ENCODE assay signal across 8 cellular contexts in the genomic region with DNA sequence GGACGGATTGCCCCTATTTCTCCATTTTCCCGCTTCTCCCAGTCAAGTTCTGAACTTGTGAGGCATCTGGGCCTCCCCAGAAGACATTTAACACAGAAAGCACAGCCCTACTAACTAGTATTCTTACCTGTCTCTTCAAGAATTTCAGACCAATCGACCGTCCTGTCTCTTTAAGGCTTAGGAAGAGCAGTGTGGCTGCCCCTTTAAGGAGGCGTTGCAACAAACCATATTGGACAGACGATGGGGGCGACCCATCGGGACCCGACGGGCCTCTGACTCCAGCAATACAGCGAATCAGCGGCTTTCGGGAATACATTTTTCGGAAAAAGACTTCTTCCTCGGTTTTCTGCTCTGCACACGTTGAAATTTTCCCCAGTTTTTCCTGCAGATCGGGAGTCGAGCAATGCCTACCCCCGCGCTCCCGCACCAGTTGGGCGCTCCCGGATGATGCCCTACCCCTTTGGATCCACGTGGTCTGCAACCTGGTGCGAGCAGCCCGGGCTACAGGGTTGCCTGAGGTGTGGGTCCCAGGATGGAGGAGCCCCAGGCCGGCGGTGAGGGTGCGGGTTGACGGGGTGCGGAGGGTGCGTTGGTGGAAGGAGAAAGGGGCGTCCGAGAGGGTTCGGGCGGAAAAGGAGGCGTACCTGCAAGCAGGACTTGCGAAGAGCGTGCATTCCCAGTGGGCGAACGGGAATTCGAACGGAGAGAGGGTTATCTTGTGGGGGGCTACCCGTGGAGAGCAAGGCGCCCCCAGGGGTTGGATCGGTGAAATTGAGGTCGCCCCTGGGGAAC. TPM values are rescaled to one million over a fixed set of nuclear protein-coding genes. Genes with fewer than 3 reads are reported as not detected.
DNase-seq lines count a peak whose midpoint lies in the region; ATAC-seq and TF ChIP-seq lines count a peak whose summit lies in the region.

A gene with protein sequence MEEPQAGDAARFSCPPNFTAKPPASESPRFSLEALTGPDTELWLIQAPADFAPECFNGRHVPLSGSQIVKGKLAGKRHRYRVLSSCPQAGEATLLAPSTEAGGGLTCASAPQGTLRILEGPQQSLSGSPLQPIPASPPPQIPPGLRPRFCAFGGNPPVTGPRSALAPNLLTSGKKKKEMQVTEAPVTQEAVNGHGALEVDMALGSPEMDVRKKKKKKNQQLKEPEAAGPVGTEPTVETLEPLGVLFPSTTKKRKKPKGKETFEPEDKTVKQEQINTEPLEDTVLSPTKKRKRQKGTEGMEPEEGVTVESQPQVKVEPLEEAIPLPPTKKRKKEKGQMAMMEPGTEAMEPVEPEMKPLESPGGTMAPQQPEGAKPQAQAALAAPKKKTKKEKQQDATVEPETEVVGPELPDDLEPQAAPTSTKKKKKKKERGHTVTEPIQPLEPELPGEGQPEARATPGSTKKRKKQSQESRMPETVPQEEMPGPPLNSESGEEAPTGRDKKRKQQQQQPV (plus strand): TSS at position 480 of the 792 bp plus-strand sequence. CDS start 53 bp downstream, at position 533.

- H3K9me3 ChIP-seq in CD4-positive, CD25-positive, alpha-beta regulatory T cell (ENCODE audit: control insufficient read depth in 2 of 2, low read length in 2 of 2) = no peaks in the 10 kb centered on the region
- H3K9me3 ChIP-seq in duodenal mucosa (ENCODE audit: control insufficient read depth in 1 of 2, low read length in 2 of 2) = no peaks in the 10 kb centered on the region

- H3K27me3 Mint-ChIP-seq in CD4-positive, CD25-positive, alpha-beta regulatory T cell = peaks cover 31% of the 10 kb centered on the region
- H3K27me3 Mint-ChIP-seq in activated CD8-positive, alpha-beta T cell treated with anti-CD3 and anti-CD28 coated beads for 36 hours = peaks cover 26% of the 10 kb centered on the region

- TF ChIP-seq POLR2A in lower leg skin (IDR thresholded peaks at IDR 0.05) = no peak

- peak within 1 kb of the TSS; percentile 78 for H3K27ac ChIP-seq in CD4-positive, CD25-positive, alpha-beta regulatory T cell (ENCODE audit: insufficient read depth, low read length, poor library complexity, severe bottlenecking)
- H3K27ac ChIP-seq in duodenal mucosa (ENCODE audit: low read depth, low read length) = peak within 1 kb of the TSS; percentile 82

- H3K27ac Mint-ChIP-seq in CD4-positive, CD25-positive, alpha-beta regulatory T cell = peak within 1 kb of the TSS; percentile 87 to 95 (median 94)
- peak within 1 kb of the TSS; percentile 88 for H3K27ac Mint-ChIP-seq in activated CD8-positive, alpha-beta T cell treated with anti-CD3 and anti-CD28 coated beads for 36 hours

- peaks cover 14% of the 10 kb centered on the region for H3K36me3 Mint-ChIP-seq in CD4-positive, CD25-positive, alpha-beta regulatory T cell
- H3K36me3 Mint-ChIP-seq in activated CD8-positive, alpha-beta T cell treated with anti-CD3 and anti-CD28 coated beads for 36 hours (ENCODE audit: low read depth) = peaks cover 9% of the 10 kb centered on the region

- peak within 1 kb of the TSS; percentile 81 to 89 for H3K9ac ChIP-seq in duodenal mucosa (ENCODE audit: low read depth in 1 of 2, low read length in 2 of 2)

- ATAC-seq in CD4-positive, CD25-positive, alpha-beta regulatory T cell (ENCODE audit: low read depth in 2 of 2) = peak; percentile 82 to 83
- ATAC-seq in GM19395 (IDR thresholded peaks at IDR 0.05; ENCODE audit: unreplicated experiment) = peak; percentile 83
- peak; percentile 64 for ATAC-seq in HG03571 (IDR thresholded peaks at IDR 0.05; ENCODE audit: unreplicated experiment)
- peak; percentile 77 for ATAC-seq in activated CD8-positive, alpha-beta T cell treated with anti-CD3 and anti-CD28 coated beads for 36 hours

- peak within 1 kb of the TSS; percentile 79 for H3K4me3 ChIP-seq in CD4-positive, CD25-positive, alpha-beta regulatory T cell (ENCODE audit: low read depth, low read length)
- H3K4me3 ChIP-seq in duodenal mucosa (ENCODE audit: low read depth in 1 of 2, low read length in 2 of 2) (peak within 1 kb of the TSS; percentile 83 to 95), lower leg skin (ENCODE audit: low read depth, poor library complexity, severe bottlenecking) (peak within 1 kb of the TSS; percentile 61)

- peaks cover 0 to 2% (median 0%) of the 10 kb centered on the region in 7 donors for H3K9me3 Mint-ChIP-seq in CD4-positive, CD25-positive, alpha-beta regulatory T cell
- no peaks in the 10 kb centered on the region for H3K9me3 Mint-ChIP-seq in activated CD8-positive, alpha-beta T cell treated with anti-CD3 and anti-CD28 coated beads for 36 hours

- H3K4me1 ChIP-seq in CD4-positive, CD25-positive, alpha-beta regulatory T cell (ENCODE audit: control insufficient read depth, insufficient read depth, low read length, poor library complexity, severe bottlenecking) = peaks cover 37% of the 10 kb centered on the region
- H3K4me1 ChIP-seq in duodenal mucosa (ENCODE audit: control insufficient read depth in 1 of 2, insufficient read depth in 2 of 2, low read length in 2 of 2) = peaks cover 26 to 45% of the 10 kb centered on the region in 2 donors

- no peaks in the 10 kb centered on the region for H3K36me3 ChIP-seq in CD4-positive, CD25-positive, alpha-beta regulatory T cell (ENCODE audit: control insufficient read depth, insufficient read depth, low read length)
- H3K36me3 ChIP-seq in duodenal mucosa (ENCODE audit: control insufficient read depth in 1 of 2, insufficient read depth in 2 of 2, low read length in 2 of 2) = no peaks in the 10 kb centered on the region

- 0 to 1% methylated on average over 47 of the region's 47 CpGs for WGBS in lower leg skin, 2 donors

- TF ChIP-seq CTCF in activated CD8-positive, alpha-beta T cell treated with anti-CD3 and anti-CD28 coated beads for 36 hours (IDR thresholded peaks at IDR 0.05) = no peak
- peak in 1 of 3 donors; percentile 37 for TF ChIP-seq CTCF in lower leg skin (IDR thresholded peaks at IDR 0.05)

- peak within 1 kb of the TSS; percentile 90 to 99 (median 96) for H3K4me3 Mint-ChIP-seq in CD4-positive, CD25-positive, alpha-beta regulatory T cell
- H3K4me3 Mint-ChIP-seq in activated CD8-positive, alpha-beta T cell treated with anti-CD3 and anti-CD28 coated beads for 36 hours = peak within 1 kb of the TSS; percentile 93

- DNase-seq in CD4-positive, CD25-positive, alpha-beta regulatory T cell = peak; percentile 66 to 93 (median 88)
- peak; percentile 96 for DNase-seq in NCI-H82 (lab: John Stamatoyannopoulos, UW)
- peak; percentile 84 for DNase-seq in activated CD8-positive, alpha-beta T cell treated with anti-CD3 and anti-CD28 coated beads for 36 hours
- DNase-seq in lower leg skin (ENCODE audit: low spot score in 2 of 2) = peak; percentile 73 to 95
- peak; percentile 71 to 76 for DNase-seq in stimulated activated CD4-positive, alpha-beta T cell treated with anti-CD3 and anti-CD28 coated beads, Interleukin-4, amount 100 ng/mL, for 4 hours

- intact Hi-C loops in activated CD8-positive, alpha-beta T cell treated with anti-CD3 and anti-CD28 coated beads for 36 hours (cut with micrococcal nuclease) = no loop called here
- intact Hi-C loops in lower leg skin (cut with DNase I; ENCODE audit: low total_unique reads) = no loop called here

- H3K4me1 Mint-ChIP-seq in CD4-positive, CD25-positive, alpha-beta regulatory T cell = peaks cover 0 to 40% (median 17%) of the 10 kb centered on the region in 4 donors
- peaks cover 36% of the 10 kb centered on the region for H3K4me1 Mint-ChIP-seq in activated CD8-positive, alpha-beta T cell treated with anti-CD3 and anti-CD28 coated beads for 36 hours (ENCODE audit: low read depth)

- CTCF ChIA-PET in activated CD8-positive, alpha-beta T cell treated with anti-CD3 and anti-CD28 coated beads for 36 hours (lab: Charles Lee) = interaction anchor here (1.3 to 2.9 kb wide), 2 partner anchors 72 kb away, joined by 10 read pairs; no protein-coding TSS in a partner anchor

- POLR2A ChIA-PET in activated CD8-positive, alpha-beta T cell treated with anti-CD3 and anti-CD28 coated beads for 36 hours (lab: Charles Lee) = interaction anchor here (1.0 to 1.1 kb wide), 3 partner anchors 13 to 71 kb away, joined by 3 read pairs; no protein-coding TSS in a partner anchor

- peaks cover 2% of the 10 kb centered on the region for H3K27me3 ChIP-seq in CD4-positive, CD25-positive, alpha-beta regulatory T cell (ENCODE audit: control insufficient read depth, insufficient read depth, low read length)
- peaks cover 3 to 5% of the 10 kb centered on the region in 2 donors for H3K27me3 ChIP-seq in duodenal mucosa (ENCODE audit: control insufficient read depth in 1 of 2, insufficient read depth in 2 of 2, low read length in 2 of 2)

RNA-seq across cellular contexts. Expression of the gene that starts here (rescaled TPM):
- 2.1 TPM for total RNA-seq in CD4-positive, CD25-positive, alpha-beta regulatory T cell
- 1 to 10 TPM; 1.6 to 3.6 (median 2.4) TPM for polyA plus RNA-seq in CD4-positive, CD25-positive, alpha-beta regulatory T cell
- 10 to 100 TPM in 1 of 2 experiments, 1 to 10 TPM in 1; 9.8 to 11.6 TPM for total RNA-seq in activated CD8-positive, alpha-beta T cell treated with anti-CD3 and anti-CD28 coated beads for 36 hours
- 1 to 10 TPM; 4.0 to 8.1 (median 5.6) TPM for total RNA-seq in lower leg skin

Comparison
In these comparisons a context has a peak if more than half of its experiments do, and no peak if none do; other contexts are left out.
1. Peak in every context shown above with its lines: DNase-seq, ATAC-seq, H3K4me3 ChIP-seq and H3K27ac ChIP-seq.